In the genomic region with DNA sequence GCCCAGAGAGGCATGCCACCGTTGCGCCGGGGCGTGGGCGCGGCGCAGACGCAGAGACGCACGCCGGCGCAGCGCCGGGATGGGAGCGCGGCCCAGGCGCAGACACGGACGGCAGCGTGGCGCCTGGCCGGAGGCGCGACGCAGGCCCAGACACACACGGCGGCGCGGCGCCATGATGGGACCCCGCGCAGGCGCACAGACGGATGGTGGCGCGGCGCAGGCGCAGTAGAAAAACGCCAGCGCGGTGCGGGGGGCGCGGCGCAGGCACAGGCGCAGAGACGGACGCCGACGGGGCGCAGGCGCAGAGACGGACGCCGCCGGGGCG, we compare ENCODE assay signal across 23 cellular contexts.
"Had no signal": no experiment of that assay in that cellular context is flagged by ENCODE, and none has a peak within 500 bp of the region (broad histone marks: within the 10 kb centered on the region; RNA-seq: fewer than 3 reads in every experiment).

No MANE protein-coding gene starts in this region.

- DNase-seq: activated CD4-positive, CD25-positive, alpha-beta regulatory T cell; activated CD8-positive, alpha-beta memory T cell treated with anti-CD3 and anti-CD28 coated beads, Interleukin-2, amount 10 ng/mL, durations not matched to agents 7 days and 5 days; activated CD8-positive, alpha-beta T cell treated with anti-CD3 and anti-CD28 coated beads, Interleukin-2, amount 10 ng/mL, durations not matched to agents 7 days and 5 days; activated naive CD4-positive, alpha-beta T cell; activated naive CD8-positive, alpha-beta T cell treated with anti-CD3 and anti-CD28 coated beads for 36 hours; cerebellar nuclear complex; colonic mucosa; effector CD8-positive, alpha-beta T cell; immature natural killer cell; mesendoderm; stimulated activated CD4-positive, alpha-beta T cell treated with anti-CD3 and anti-CD28 coated beads, Interleukin-2, amount 100 ng/mL, for 48 hours; stimulated activated naive CD8-positive, alpha-beta T cell treated with anti-CD3 and anti-CD28 coated beads, Interleukin-15, Interleukin-2, amounts not matched to agents 100 U/mL and 50 U/mL, for 24 hours had no signal

- H3K36me3 Mint-ChIP-seq: activated CD8-positive, alpha-beta memory T cell treated with anti-CD3 and anti-CD28 coated beads, Interleukin-2, amount 10 ng/mL, durations not matched to agents 7 days and 5 days; activated naive CD8-positive, alpha-beta T cell treated with anti-CD3 and anti-CD28 coated beads for 36 hours; immature natural killer cell; natural killer cell treated with Interleukin-12 subunit alpha and Interleukin-12 subunit beta and Interleukin-15 and Interleukin-18, amount 100 ng/mL, for 72 hours; type B pancreatic cell had no signal

- H3K9me3 Mint-ChIP-seq: activated naive CD8-positive, alpha-beta T cell treated with anti-CD3 and anti-CD28 coated beads for 36 hours; activated T-helper 2 cell treated with anti-CD3 and anti-CD28 coated beads, Interferon-gamma antibody, Interleukin-2, Interleukin-4, amounts not matched to agents 10 μg/mL and 5 μg/mL and 100 μg/mL, durations not matched to agents 14 hours and 24 hours and 36 hours; immature natural killer cell; natural killer cell treated with Interleukin-12 subunit alpha and Interleukin-12 subunit beta and Interleukin-15 and Interleukin-18, amount 100 ng/mL, for 72 hours; type B pancreatic cell had no signal

- H3K9me3 ChIP-seq: adrenal gland, body of pancreas, colonic mucosa, lower lobe of right lung, right lobe of liver, thoracic aorta had no signal

- H3K4me1 Mint-ChIP-seq: activated CD4-positive, alpha-beta T cell treated with anti-CD3 and anti-CD28 coated beads for 36 hours; activated CD8-positive, alpha-beta memory T cell treated with anti-CD3 and anti-CD28 coated beads, Interleukin-2, amount 10 ng/mL, durations not matched to agents 7 days and 5 days; activated naive CD8-positive, alpha-beta T cell treated with anti-CD3 and anti-CD28 coated beads for 36 hours; immature natural killer cell had no signal

- H3K4me2 ChIP-seq: hepatocyte had no signal

- H3K4me3 ChIP-seq: adrenal gland, body of pancreas, colonic mucosa, gastroesophageal sphincter, hepatocyte, lower lobe of right lung, right lobe of liver, thoracic aorta had no signal

- ATAC-seq: activated CD4-positive, alpha-beta T cell treated with anti-CD3 and anti-CD28 coated beads for 36 hours; activated CD8-positive, alpha-beta memory T cell treated with anti-CD3 and anti-CD28 coated beads, Interleukin-2, amount 10 ng/mL, durations not matched to agents 7 days and 5 days; activated CD8-positive, alpha-beta T cell treated with anti-CD3 and anti-CD28 coated beads, Interleukin-2, amount 10 ng/mL, durations not matched to agents 7 days and 5 days; gastroesophageal sphincter; stimulated activated naive CD8-positive, alpha-beta T cell treated with anti-CD3 and anti-CD28 coated beads, Interleukin-15, Interleukin-2, amounts not matched to agents 100 U/mL and 50 U/mL, for 24 hours had no signal

- H3K27me3 ChIP-seq: adrenal gland, body of pancreas, colonic mucosa, gastroesophageal sphincter, hepatocyte, right lobe of liver had no signal

- H3K27ac ChIP-seq: adrenal gland, body of pancreas, colonic mucosa, gastroesophageal sphincter, hepatocyte, lower lobe of right lung, right lobe of liver, thoracic aorta had no signal

- H3K27ac Mint-ChIP-seq: activated CD4-positive, alpha-beta T cell treated with anti-CD3 and anti-CD28 coated beads for 36 hours; activated CD8-positive, alpha-beta memory T cell treated with anti-CD3 and anti-CD28 coated beads, Interleukin-2, amount 10 ng/mL, durations not matched to agents 7 days and 5 days; activated CD8-positive, alpha-beta T cell treated with anti-CD3 and anti-CD28 coated beads, Interleukin-2, amount 10 ng/mL, durations not matched to agents 7 days and 5 days; activated naive CD8-positive, alpha-beta T cell treated with anti-CD3 and anti-CD28 coated beads for 36 hours; activated T-helper 2 cell treated with anti-CD3 and anti-CD28 coated beads, Interferon-gamma antibody, Interleukin-2, Interleukin-4, amounts not matched to agents 10 μg/mL and 5 μg/mL and 100 μg/mL, durations not matched to agents 14 hours and 24 hours and 36 hours; immature natural killer cell; natural killer cell treated with Interleukin-12 subunit alpha and Interleukin-12 subunit beta and Interleukin-15 and Interleukin-18, amount 100 ng/mL, for 72 hours; type B pancreatic cell had no signal

- H3K4me1 ChIP-seq: adrenal gland, body of pancreas, colonic mucosa, gastroesophageal sphincter, lower lobe of right lung, right lobe of liver had no signal

- H2AFZ ChIP-seq: hepatocyte had no signal

- H3K36me3 ChIP-seq: adrenal gland, colonic mucosa, gastroesophageal sphincter, lower lobe of right lung, right lobe of liver, thoracic aorta had no signal

- H3K27me3 Mint-ChIP-seq: activated CD4-positive, alpha-beta T cell treated with anti-CD3 and anti-CD28 coated beads for 36 hours; activated CD8-positive, alpha-beta memory T cell treated with anti-CD3 and anti-CD28 coated beads, Interleukin-2, amount 10 ng/mL, durations not matched to agents 7 days and 5 days; activated naive CD8-positive, alpha-beta T cell treated with anti-CD3 and anti-CD28 coated beads for 36 hours; natural killer cell treated with Interleukin-12 subunit alpha and Interleukin-12 subunit beta and Interleukin-15 and Interleukin-18, amount 100 ng/mL, for 72 hours; type B pancreatic cell had no signal

- H3K4me3 Mint-ChIP-seq: activated CD4-positive, alpha-beta T cell treated with anti-CD3 and anti-CD28 coated beads for 36 hours; activated CD8-positive, alpha-beta memory T cell treated with anti-CD3 and anti-CD28 coated beads, Interleukin-2, amount 10 ng/mL, durations not matched to agents 7 days and 5 days; activated CD8-positive, alpha-beta T cell treated with anti-CD3 and anti-CD28 coated beads, Interleukin-2, amount 10 ng/mL, durations not matched to agents 7 days and 5 days; activated naive CD8-positive, alpha-beta T cell treated with anti-CD3 and anti-CD28 coated beads for 36 hours; immature natural killer cell; natural killer cell treated with Interleukin-12 subunit alpha and Interleukin-12 subunit beta and Interleukin-15 and Interleukin-18, amount 100 ng/mL, for 72 hours; type B pancreatic cell had no signal

- H3K79me2 ChIP-seq: hepatocyte had no signal
